26 cellular contexts compared by ENCODE assay signal in the genomic region with DNA sequence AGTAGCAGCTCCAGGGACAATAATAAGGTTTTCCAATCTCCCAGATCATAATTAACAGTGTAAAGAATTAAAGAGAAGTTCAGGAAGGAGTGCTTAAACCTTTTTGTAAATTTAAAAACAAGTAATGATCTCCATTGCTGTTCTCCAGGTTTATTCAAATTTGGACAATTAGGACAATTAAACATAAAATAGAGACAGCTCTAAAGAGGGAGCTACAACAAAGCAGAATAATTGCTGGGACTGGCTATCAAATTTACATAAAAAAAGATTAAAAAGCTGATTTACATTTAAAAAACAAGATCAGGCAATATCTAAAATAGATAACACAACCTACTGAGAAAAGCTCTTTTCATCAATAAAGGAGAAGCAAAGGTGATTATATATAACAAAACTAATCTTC.
"Had no signal": no experiment of that assay in that cellular context is flagged by ENCODE, and none has a peak within 500 bp of the region (broad histone marks: within the 10 kb centered on the region; RNA-seq: fewer than 3 reads in every experiment).

No MANE protein-coding gene starts in this region.

- ATAC-seq: natural killer cell; right lobe of liver; stimulated activated naive B cell treated with anti-CD40 and anti-IgM and Interleukin-4, amounts not matched to agents 10 μg/mL and 1 μg/mL and 100 μg/mL, for 72 hours; stimulated activated naive CD8-positive, alpha-beta T cell treated with anti-CD3 and anti-CD28 coated beads, Interleukin-15, Interleukin-2, amounts not matched to agents 100 U/mL and 50 U/mL, for 24 hours; upper lobe of right lung had no signal

- H3K4me3 ChIP-seq: left ventricle myocardium inferior, lung, neural progenitor cell, ovary, right atrium auricular region, right lobe of liver, smooth muscle cell, suprapubic skin, thoracic aorta, tibial artery, upper lobe of right lung had no signal

- H3K36me3 ChIP-seq: left ventricle myocardium inferior, neural progenitor cell, neutrophil, ovary, right atrium auricular region, right lobe of liver, suprapubic skin, thoracic aorta, tibial artery, upper lobe of right lung had no signal

- DNase-seq: hippocampal formation; islet precursor cell; left ventricle myocardium inferior; mesendoderm; naive B cell; natural killer cell; nephron progenitor cell; ovary; right lobe of liver; stimulated activated CD4-positive, alpha-beta T cell treated with anti-CD3 and anti-CD28 coated beads, Interleukin-1b, Interleukin-23, amount 100 ng/mL, for 48 hours; stimulated activated CD4-positive, alpha-beta T cell treated with anti-CD3 and anti-CD28 coated beads, Interleukin-2, amount 100 ng/mL, for 48 hours; stimulated activated naive B cell treated with anti-CD40 and anti-IgM and Interleukin-4, amounts not matched to agents 10 μg/mL and 1 μg/mL and 100 μg/mL, for 72 hours; stimulated activated naive CD8-positive, alpha-beta T cell treated with anti-CD3 and anti-CD28 coated beads, Interleukin-15, Interleukin-2, amounts not matched to agents 100 U/mL and 50 U/mL, for 24 hours; tibial artery; trophoblast cell; upper lobe of right lung had no signal

- H3K9ac ChIP-seq: neural progenitor cell had no signal

- H3K36me3 Mint-ChIP-seq: mesothelial cell of epicardium, natural killer cell, neural progenitor cell had no signal

- H3K4me1 Mint-ChIP-seq: mesothelial cell of epicardium; naive B cell; natural killer cell; nephron progenitor cell; neural progenitor cell; stimulated activated naive B cell treated with anti-CD40 and anti-IgM and Interleukin-4, amounts not matched to agents 10 μg/mL and 1 μg/mL and 100 μg/mL, for 72 hours had no signal

- H3K4me3 Mint-ChIP-seq: mesothelial cell of epicardium; naive B cell; natural killer cell; nephron progenitor cell; neural progenitor cell; stimulated activated naive B cell treated with anti-CD40 and anti-IgM and Interleukin-4, amounts not matched to agents 10 μg/mL and 1 μg/mL and 100 μg/mL, for 72 hours had no signal

- H3K27me3 ChIP-seq: neural progenitor cell, neutrophil, ovary, right atrium auricular region, right lobe of liver, suprapubic skin, tibial artery, upper lobe of right lung had no signal

- H3K9me3 Mint-ChIP-seq: natural killer cell had no signal

- FAIRE-seq: urothelium cell line had no signal

- H3K4me1 ChIP-seq: left ventricle myocardium inferior, right atrium auricular region, right lobe of liver, suprapubic skin, upper lobe of right lung had no signal

- H3K27me3 Mint-ChIP-seq: progenitor cell of endocrine pancreas had no signal

- H3K27ac ChIP-seq: left ventricle myocardium inferior, neural progenitor cell, neutrophil, ovary, right atrium auricular region, right lobe of liver, suprapubic skin, thoracic aorta, tibial artery, upper lobe of right lung had no signal

- H3K9me3 ChIP-seq: left ventricle myocardium inferior, neutrophil, ovary, right atrium auricular region, right lobe of liver, suprapubic skin, thoracic aorta, tibial artery, upper lobe of right lung had no signal

- H3K27ac Mint-ChIP-seq: mesothelial cell of epicardium; natural killer cell; nephron progenitor cell; neural progenitor cell; progenitor cell of endocrine pancreas; stimulated activated naive B cell treated with anti-CD40 and anti-IgM and Interleukin-4, amounts not matched to agents 10 μg/mL and 1 μg/mL and 100 μg/mL, for 72 hours had no signal
